8 cellular contexts compared by ENCODE assay signal in genomic region chr17:81926451-81927144, GRCh38. TPM values are rescaled to one million over a fixed set of nuclear protein-coding genes. Genes with fewer than 3 reads are reported as not detected.
DNase-seq lines count a peak whose midpoint lies in the region; ATAC-seq, FAIRE-seq and TF ChIP-seq lines count a peak whose summit lies in the region.

No MANE protein-coding gene starts in this region.

- H3K27ac ChIP-seq in A549 = peak overlapping the region; percentile 96 to 98
- H3K27ac ChIP-seq in HL-60 (replicated peaks) = peak overlapping the region; percentile 92
- peak overlapping the region; percentile 88 to 93 for H3K27ac ChIP-seq in uterus

- no peaks in the 10 kb centered on the region for H3K36me3 ChIP-seq in uterus

- peak; percentile 92 to 95 for DNase-seq in A549 (ENCODE audit: low read depth in 1 of 2, low spot score in 1 of 2)
- peak; percentile 84 to 85 for DNase-seq in HL-60 (ENCODE audit: low read depth in 1 of 2, low spot score in 1 of 2)
- DNase-seq in activated naive CD8-positive, alpha-beta T cell treated with anti-CD3 and anti-CD28 coated beads, Interleukin-2, amount 50 U/mL, for 24 hours = peak; percentile 67
- DNase-seq in Right ventricle myocardium superior = peak; percentile 89
- peak; percentile 93 for DNase-seq in posterior vena cava (ENCODE audit: low spot score)
- DNase-seq in uterus = peak; percentile 70 to 72

- intact Hi-C loops in Right ventricle myocardium superior (cut with DNase I) = no loop called here
- intact Hi-C loops in posterior vena cava (cut with DNase I) = no loop called here
- intact Hi-C loops in uterus (cut with DNase I; ENCODE audit: low total_unique reads) = no loop called here

- peaks cover 4% of the 10 kb centered on the region for H3K27me3 Mint-ChIP-seq in activated naive CD8-positive, alpha-beta T cell treated with anti-CD3 and anti-CD28 coated beads, Interleukin-2, amount 50 U/mL, for 24 hours

- peak overlapping the region; percentile 96 for H3K4me2 ChIP-seq in A549

- no peak for TF ChIP-seq EP300 in A549 (IDR thresholded peaks at IDR 0.05)

- CTCF ChIA-PET in A549 (lab: Yijun Ruan, JAX) = interaction anchor here (0.6 to 12.8 kb wide), 12 partner anchors 13 to 1992 kb away, joined by 3 to 99 read pairs (median 6); partner anchors contain the start of genes CENPX, LRRC45, NOTUM and NPB

- TF ChIP-seq RAD21 in A549 (conservative IDR thresholded peaks at IDR 0.05 in 1 of 2, IDR thresholded peaks at IDR 0.05 in 1 of 2) = no peak

- H3K4me1 Mint-ChIP-seq in activated naive CD8-positive, alpha-beta T cell treated with anti-CD3 and anti-CD28 coated beads, Interleukin-2, amount 50 U/mL, for 24 hours = peaks cover 30% of the 10 kb centered on the region

- H3K4me3 ChIP-seq in A549 = peak overlapping the region; percentile 90
- peak overlapping the region; percentile 76 for H3K4me3 ChIP-seq in HL-60 (replicated peaks; ENCODE audit: insufficient read depth, low read length)
- H3K4me3 ChIP-seq in uterus = peak overlapping the region; percentile 60 to 90

- H3K27ac Mint-ChIP-seq in activated naive CD8-positive, alpha-beta T cell treated with anti-CD3 and anti-CD28 coated beads, Interleukin-2, amount 50 U/mL, for 24 hours = peak overlapping the region; percentile 79

- TF ChIP-seq POLR2A in A549 (IDR thresholded peaks at IDR 0.05; ENCODE audit: low read length) (no peak; the same call in none of the 2 replicates), uterus (IDR thresholded peaks at IDR 0.05) (peak; percentile 4 to 6)

- no peaks in the 10 kb centered on the region for H3K36me3 Mint-ChIP-seq in activated naive CD8-positive, alpha-beta T cell treated with anti-CD3 and anti-CD28 coated beads, Interleukin-2, amount 50 U/mL, for 24 hours (ENCODE audit: low read depth)

- peak overlapping the region; percentile 83 for H3K4me3 Mint-ChIP-seq in activated naive CD8-positive, alpha-beta T cell treated with anti-CD3 and anti-CD28 coated beads, Interleukin-2, amount 50 U/mL, for 24 hours

- ATAC-seq in A549 = peak; percentile 16 to 63
- ATAC-seq in GM18511 (IDR thresholded peaks at IDR 0.05; ENCODE audit: unreplicated experiment) = peak; percentile 32
- peak; percentile 68 for ATAC-seq in SK-N-SH treated with all-trans-retinoic acid at 6 μM for 48 hours
- ATAC-seq in activated naive CD8-positive, alpha-beta T cell treated with anti-CD3 and anti-CD28 coated beads, Interleukin-2, amount 50 U/mL, for 24 hours = peak; percentile 13
- peak; percentile 53 for ATAC-seq in Right ventricle myocardium superior (ENCODE audit: poor library complexity)

- FAIRE-seq in A549 (lab: Jason Lieb, UNC) = peak; percentile 39

- no peaks in the 10 kb centered on the region for H3K9me3 Mint-ChIP-seq in activated naive CD8-positive, alpha-beta T cell treated with anti-CD3 and anti-CD28 coated beads, Interleukin-2, amount 50 U/mL, for 24 hours

- H3K9me3 ChIP-seq in A549 (no peaks in the 10 kb centered on the region), uterus (no peaks in the 10 kb centered on the region)

- TF ChIP-seq CTCF in A549 (IDR thresholded peaks at IDR 0.05) = no peak
- no peak for TF ChIP-seq CTCF in HL-60 (IDR thresholded peaks at IDR 0.05; ENCODE audit: insufficient read depth, low read length)
- no peak for TF ChIP-seq CTCF in uterus (IDR thresholded peaks at IDR 0.05)

- H3K27me3 ChIP-seq in HL-60 (ENCODE audit: insufficient read depth, poor library complexity, severe bottlenecking) (no peaks in the 10 kb centered on the region), uterus (no peaks in the 10 kb centered on the region)

- POLR2A ChIA-PET in A549 (lab: Yijun Ruan, JAX) = interaction anchor here (1.0 to 1.5 kb wide), 3 partner anchors 10 to 11 kb away, joined by 3 to 6 read pairs (median 3); partner anchors contain the start of gene PYCR1

- WGBS in A549 (ENCODE audit: missing lambda C conversion rate) = 1% methylated on average over 24 of the region's 44 CpGs

- H3K4me1 ChIP-seq in A549 (peaks cover 49% of the 10 kb centered on the region), uterus (peaks cover 4 to 30% of the 10 kb centered on the region in 2 donors)

TF ChIP-seq in A549, 52 proteins besides CTCF, POLR2A, EP300 and RAD21 (continues in another document):
- 0 out of 2 replicates have a peak, but pooled peaks have one; percentile 50 for TF ChIP-seq TFCP2L1 (CRISPR knock-in tag; IDR thresholded peaks at IDR 0.05)
- TF ChIP-seq RNF2 (IDR thresholded peaks at IDR 0.05; ENCODE audit: borderline replicate concordance, low read depth) = no peak
- no peak; the same call in 1 of the 2 replicates for TF ChIP-seq FOSB (CRISPR knock-in tag; IDR thresholded peaks at IDR 0.05)
- TF ChIP-seq JUNB (IDR thresholded peaks at IDR 0.05) = no peak
- TF ChIP-seq MYC (IDR thresholded peaks at IDR 0.05; ENCODE audit: borderline replicate concordance, low read length) = no peak
- TF ChIP-seq RARB (CRISPR knock-in tag; IDR thresholded peaks at IDR 0.05) = no peak; the same call in 1 of the 2 replicates
- TF ChIP-seq EHMT2 (IDR thresholded peaks at IDR 0.05; ENCODE audit: low read depth) = no peak
- no peak for TF ChIP-seq EHF (CRISPR knock-in tag; IDR thresholded peaks at IDR 0.05)
- TF ChIP-seq CEBPB (IDR thresholded peaks at IDR 0.05) = no peak

TF ChIP-seq in SK-N-SH treated with all-trans-retinoic acid at 6 μM for 48 hours, 23 proteins besides CTCF, POLR2A, EP300 and RAD21:
- no peak for TF ChIP-seq ZNF565 (CRISPR knock-in tag; conservative IDR thresholded peaks at IDR 0.05; ENCODE audit: low read depth)
- TF ChIP-seq BACH2 (CRISPR knock-in tag; IDR thresholded peaks at IDR 0.05; ENCODE audit: borderline replicate concordance) = no peak
- no peak for TF ChIP-seq CSDC2 (CRISPR knock-in tag; IDR thresholded peaks at IDR 0.05)
- TF ChIP-seq, protein P1, sequence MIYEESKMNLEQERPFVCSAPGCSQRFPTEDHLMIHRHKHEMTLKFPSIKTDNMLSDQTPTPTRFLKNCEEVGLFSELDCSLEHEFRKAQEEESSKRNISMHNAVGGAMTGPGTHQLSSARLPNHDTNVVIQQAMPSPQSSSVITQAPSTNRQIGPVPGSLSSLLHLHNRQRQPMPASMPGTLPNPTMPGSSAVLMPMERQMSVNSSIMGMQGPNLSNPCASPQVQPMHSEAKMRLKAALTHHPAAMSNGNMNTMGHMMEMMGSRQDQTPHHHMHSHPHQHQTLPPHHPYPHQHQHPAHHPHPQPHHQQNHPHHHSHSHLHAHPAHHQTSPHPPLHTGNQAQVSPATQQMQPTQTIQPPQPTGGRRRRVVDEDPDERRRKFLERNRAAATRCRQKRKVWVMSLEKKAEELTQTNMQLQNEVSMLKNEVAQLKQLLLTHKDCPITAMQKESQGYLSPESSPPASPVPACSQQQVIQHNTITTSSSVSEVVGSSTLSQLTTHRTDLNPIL (CRISPR knock-in tag; IDR thresholded peaks at IDR 0.05; ENCODE audit: low read depth) = peak; percentile 42; the same call in 1 of the 2 replicates
- TF ChIP-seq TOX (CRISPR knock-in tag; IDR thresholded peaks at IDR 0.05; ENCODE audit: borderline replicate concordance) = no peak
- TF ChIP-seq ZNF8 (CRISPR knock-in tag; IDR thresholded peaks at IDR 0.05) = no peak
- no peak for TF ChIP-seq ISL1 (CRISPR knock-in tag; IDR thresholded peaks at IDR 0.05)

RNA-seq across cellular contexts. Expression of gene MAFG, which starts 0.9 kb away (rescaled TPM):
- polyA plus RNA-seq in A549 (2011; rRNA removed) (41.6 and 47.9 TPM in 2 replicates), A549 (2017; fragmentation: RNase III; extraction: RNeasy Plus Mini Kit Qiagen cat#74134 plus additional on column Dnase treatment) (49.8 to 57.9 TPM (median 52.4 TPM) in 3 replicates)
- polyA plus RNA-seq in A549 (2012; cell fraction: cytosol; rRNA removed) = 55.5 and 60.4 TPM in 2 replicates
- polyA plus RNA-seq in A549 (2012; cell fraction: nucleus; rRNA removed) = 194 and 235 TPM in 2 replicates
- polyA minus RNA-seq in A549 (2011; rRNA and poly(A)+ RNA removed) = 18.1 and 22.6 TPM in 2 replicates
- total RNA-seq in Right ventricle myocardium superior (29.9 TPM), posterior vena cava (10 to 100 TPM; 25.0 to 36.2 TPM), uterus (10 to 100 TPM in 3 of 4 donors, 1 to 10 TPM in 1; 9.7 to 23.1 (median 12.7) TPM)

RNA-seq across cellular contexts. Expression of gene SIRT7, which starts 8.6 kb away (rescaled TPM):
- polyA plus RNA-seq in A549 (2011; rRNA removed) = 9.8 and 13.7 TPM in 2 replicates
- 29.1 and 29.7 TPM in 2 replicates for polyA plus RNA-seq in A549 (2012; cell fraction: cytosol; rRNA removed)
- polyA plus RNA-seq in A549 (2012; cell fraction: nucleus; rRNA removed) = 131 and 141 TPM in 2 replicates
- polyA plus RNA-seq in A549 (2017; fragmentation: RNase III; extraction: RNeasy Plus Mini Kit Qiagen cat#74134 plus additional on column Dnase treatment) = 34.0 to 35.2 TPM (median 34.8 TPM) in 3 replicates
- 40.0 and 46.9 TPM in 2 replicates for polyA minus RNA-seq in A549 (2011; rRNA and poly(A)+ RNA removed)
- 6.1 TPM for total RNA-seq in Right ventricle myocardium superior
- 10 to 100 TPM; 11.8 to 13.1 TPM for total RNA-seq in posterior vena cava
- 10 to 100 TPM in 3 of 4 donors, under 1 TPM in 1; 0.77 to 87.1 (median 14.6) TPM for total RNA-seq in uterus

RNA-seq across cellular contexts. Expression of gene PYCR1, which starts 10.5 kb away (rescaled TPM):
- 77.1 and 81.4 TPM in 2 replicates for polyA plus RNA-seq in A549 (2011; rRNA removed)
- polyA plus RNA-seq in A549 (2012; cell fraction: cytosol; rRNA removed) = 150 and 202 TPM in 2 replicates
- 126 and 181 TPM in 2 replicates for polyA plus RNA-seq in A549 (2012; cell fraction: nucleus; rRNA removed)
- polyA plus RNA-seq in A549 (2017; fragmentation: RNase III; extraction: RNeasy Plus Mini Kit Qiagen cat#74134 plus additional on column Dnase treatment) = 81.4 to 93.3 TPM (median 87.2 TPM) in 3 replicates
- polyA minus RNA-seq in A549 (2011; rRNA and poly(A)+ RNA removed) = 94.1 and 104 TPM in 2 replicates
- 3.2 TPM for total RNA-seq in Right ventricle myocardium superior
- total RNA-seq in posterior vena cava = 10 to 100 TPM in 1 of 2 donors, 1 to 10 TPM in 1; 6.7 to 16.6 TPM
- total RNA-seq in uterus = 10 to 100 TPM in 2 of 4 donors, 1 to 10 TPM in 2; 4.2 to 81.5 (median 8.1) TPM

RNA-seq across cellular contexts. Expression of gene PCYT2, which starts 15.4 kb away (rescaled TPM):
- polyA plus RNA-seq in A549 (2011; rRNA removed) = 7.1 and 7.7 TPM in 2 replicates
- 16.6 and 20.5 TPM in 2 replicates for polyA plus RNA-seq in A549 (2012; cell fraction: cytosol; rRNA removed)
- 39.2 and 46.7 TPM in 2 replicates for polyA plus RNA-seq in A549 (2012; cell fraction: nucleus; rRNA removed)
- polyA plus RNA-seq in A549 (2017; fragmentation: RNase III; extraction: RNeasy Plus Mini Kit Qiagen cat#74134 plus additional on column Dnase treatment) = 14.8 to 17.0 TPM (median 16.3 TPM) in 3 replicates
- 12.4 and 13.8 TPM in 2 replicates for polyA minus RNA-seq in A549 (2011; rRNA and poly(A)+ RNA removed)
- total RNA-seq in Right ventricle myocardium superior = 29.5 TPM
- 10 to 100 TPM in 1 of 2 donors, 1 to 10 TPM in 1; 8.7 to 14.9 TPM for total RNA-seq in posterior vena cava
- 10 to 100 TPM in 3 of 4 donors, 1 to 10 TPM in 1; 4.1 to 27.7 (median 18.8) TPM for total RNA-seq in uterus

RNA-seq across cellular contexts. Expression of gene MYADML2, which starts 20.4 kb away (rescaled TPM):
- not detected in 2 replicates for polyA plus RNA-seq in A549 (2011; rRNA removed)
- not detected in 2 replicates for polyA plus RNA-seq in A549 (2012; cell fraction: cytosol; rRNA removed)
- not detected in 2 replicates for polyA plus RNA-seq in A549 (2012; cell fraction: nucleus; rRNA removed)
- not detected in 3 replicates for polyA plus RNA-seq in A549 (2017; fragmentation: RNase III; extraction: RNeasy Plus Mini Kit Qiagen cat#74134 plus additional on column Dnase treatment)
- not detected in 2 replicates for polyA minus RNA-seq in A549 (2011; rRNA and poly(A)+ RNA removed)
- 3.5 TPM for total RNA-seq in Right ventricle myocardium superior
- total RNA-seq in posterior vena cava = not detected
- not detected for total RNA-seq in uterus

Comparison
In these comparisons a context has a peak if more than half of its experiments do, and no peak if none do; other contexts are left out.
1. Peak in every context shown above with its lines: DNase-seq, ATAC-seq, H3K4me3 ChIP-seq and H3K27ac ChIP-seq.
2. ATAC-seq: peak in every context shown above with its lines; median percentile 68 in SK-N-SH treated with all-trans-retinoic acid at 6 μM for 48 hours; 53 in Right ventricle myocardium superior; 40 in A549; 32 in GM18511; 13 in activated naive CD8-positive, alpha-beta T cell treated with anti-CD3 and anti-CD28 coated beads, Interleukin-2, amount 50 U/mL, for 24 hours.